Comparison of ENCODE assay signal across 16 cellular contexts in the genomic region with DNA sequence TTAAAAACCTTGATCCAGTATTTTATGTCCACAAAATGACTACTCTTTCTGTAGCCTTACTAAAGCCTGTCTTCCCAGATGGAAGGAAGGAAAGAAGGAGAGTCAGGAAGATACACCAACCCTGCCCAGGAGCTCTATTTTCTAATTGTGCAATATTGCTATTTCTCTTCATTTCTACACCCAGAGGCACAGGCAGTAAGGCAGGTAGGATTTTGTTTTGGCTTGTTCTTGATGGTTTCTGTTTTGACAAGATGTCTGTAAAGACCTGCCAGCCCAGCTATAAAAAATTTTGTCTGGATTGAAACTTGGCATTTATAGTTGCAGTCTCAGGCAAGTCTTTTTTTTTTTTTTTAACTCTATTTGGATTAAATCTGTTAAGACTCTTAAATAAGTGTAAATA.
"Had no signal": no experiment of that assay in that cellular context is flagged by ENCODE, and none has a peak within 500 bp of the region (broad histone marks: within the 10 kb centered on the region; RNA-seq: fewer than 3 reads in every experiment).

No MANE protein-coding gene starts in this region.

- H3K27me3 ChIP-seq: SJSA1 had no signal

- H3K4me1 ChIP-seq: SJSA1 had no signal

- DNase-seq: KBM-7, MV-4-11, NCI-H1048, NCI-H1436, NCI-H187, NCI-H2081 treated with DMSO at 0.1 percent for 48 hours, NCI-H226, NCI-H526 treated with DMSO at 0.1 percent for 48 hours, Right ventricle myocardium superior, RPMI8226, SIG-M5, SW 1271, T-cell had no signal

- H3K4me3 Mint-ChIP-seq: T-cell; T-helper 1 cell treated with Interleukin-12 subunit alpha and Interleukin-12 subunit beta and Interleukin-4 antibody, amounts not matched to agents 30 μg/mL and 1 μg/mL, for 36 hours had no signal

- ATAC-seq: T-cell had no signal

- H3K36me3 ChIP-seq: SJSA1 had no signal

- H3K27ac Mint-ChIP-seq: T-cell; T-helper 1 cell treated with Interleukin-12 subunit alpha and Interleukin-12 subunit beta and Interleukin-4 antibody, amounts not matched to agents 30 μg/mL and 1 μg/mL, for 36 hours had no signal

- H3K9me3 ChIP-seq: SJSA1 had no signal

- H3K27me3 Mint-ChIP-seq: T-cell had no signal

- H3K4me3 ChIP-seq: SJSA1, SK-N-MC had no signal
